20 cellular contexts compared by ENCODE assay signal in genomic region chr1:170166518-170167180, GRCh38. TPM values are rescaled to one million over a fixed set of nuclear protein-coding genes. Genes with fewer than 3 reads are reported as not detected.
DNase-seq lines count a peak whose midpoint lies in the region; ATAC-seq, FAIRE-seq and TF ChIP-seq lines count a peak whose summit lies in the region.
"Had no signal": no experiment of that assay in that cellular context is flagged by ENCODE, and none has a peak within 500 bp of the region (broad histone marks: within the 10 kb centered on the region; RNA-seq: fewer than 3 reads in every experiment).

No MANE protein-coding gene starts in this region.

- H3K79me2 ChIP-seq in SK-N-SH (ENCODE audit: insufficient read depth) (no peaks in the 10 kb centered on the region), astrocyte (ENCODE audit: insufficient read depth, low read length) (no peaks in the 10 kb centered on the region)

- ATAC-seq in SK-N-SH treated with all-trans-retinoic acid at 6 μM for 48 hours = no peak
- ATAC-seq: HCT116 had no signal

- H3K27ac ChIP-seq in SK-N-SH (ENCODE audit: low read depth in 2 of 2, low read length in 1 of 2) (no peak overlapping the region), astrocyte (ENCODE audit: low read depth, low read length) (no peak overlapping the region)
- H3K27ac ChIP-seq: 22Rv1 had no signal

- peak overlapping the region; percentile 18 for H3K4me3 Mint-ChIP-seq in astrocyte (ENCODE audit: unreplicated experiment)
- no peak overlapping the region for H3K4me3 Mint-ChIP-seq in Caco-2 (ENCODE audit: unreplicated experiment)
- H3K4me3 Mint-ChIP-seq: CD14-positive monocyte had no signal

- H3K27me3 Mint-ChIP-seq in astrocyte (ENCODE audit: low read depth, unreplicated experiment) = no peaks in the 10 kb centered on the region
- H3K27me3 Mint-ChIP-seq in Caco-2 (ENCODE audit: insufficient read depth, unreplicated experiment) = no peaks in the 10 kb centered on the region
- H3K27me3 Mint-ChIP-seq: CD8-positive, alpha-beta memory T cell had no signal

- 82% methylated on average over 7 of the region's 7 CpGs for WGBS in SK-N-SH (ENCODE audit: low lambda C conversion rate)

- FAIRE-seq in astrocyte (lab: Jason Lieb, UNC) = no peak
- FAIRE-seq: GM12892, GM19239 had no signal

- POLR2A ChIA-PET in SK-N-SH (lab: Yijun Ruan, JAX) = no interaction called here
- POLR2A ChIA-PET in Caco-2 (lab: Charles Lee) = no interaction called here

- no peak overlapping the region for H3K9ac ChIP-seq in SK-N-SH
- H3K9ac ChIP-seq in astrocyte (ENCODE audit: low read length) = no peak overlapping the region

- H3F3A ChIP-seq in SK-N-SH (replicated peaks; ENCODE audit: insufficient read depth) = no peaks in the 10 kb centered on the region

- H3K36me3 ChIP-seq in SK-N-SH (replicated peaks in 1 of 2; ENCODE audit: control insufficient read depth in 1 of 2, insufficient read depth in 2 of 2, low read length in 1 of 2) = no peaks in the 10 kb centered on the region
- no peaks in the 10 kb centered on the region for H3K36me3 ChIP-seq in astrocyte (ENCODE audit: insufficient read depth, low read length)
- no peaks in the 10 kb centered on the region for H3K36me3 ChIP-seq in Caco-2 (ENCODE audit: control insufficient read depth, insufficient read depth, low read length)

- H3K27ac Mint-ChIP-seq in astrocyte (ENCODE audit: unreplicated experiment) = peak overlapping the region; percentile 69
- H3K27ac Mint-ChIP-seq in Caco-2 (ENCODE audit: unreplicated experiment) = no peak overlapping the region

- H3K9me3 ChIP-seq in SK-N-SH (no peaks in the 10 kb centered on the region), astrocyte (ENCODE audit: insufficient read depth, low read depth, low read length) (no peaks in the 10 kb centered on the region), Caco-2 (no peaks in the 10 kb centered on the region; the same call in 1 of the 2 replicates)

- intact Hi-C loops in Caco-2 (cut with micrococcal nuclease; ENCODE audit: unreplicated experiment) = no loop called here

- no peak for TF ChIP-seq RAD21 in SK-N-SH (IDR thresholded peaks at IDR 0.05; ENCODE audit: low read length)

- H2AFZ ChIP-seq in SK-N-SH (ENCODE audit: low read depth) = 0 out of 2 replicates have a peak overlapping the region, but pooled peaks have one; percentile 83
- H2AFZ ChIP-seq in astrocyte (ENCODE audit: low read depth, low read length) = no peak overlapping the region

- no peak overlapping the region for H3K4me2 ChIP-seq in SK-N-SH
- H3K4me2 ChIP-seq in astrocyte (ENCODE audit: low read length) = no peak overlapping the region

- H3K4me3 ChIP-seq in SK-N-SH (ENCODE audit: low read depth in 2 of 2, low read length in 1 of 2) = no peak overlapping the region
- H3K4me3 ChIP-seq in astrocyte (ENCODE audit: insufficient read depth, low read depth, low read length) = no peak overlapping the region
- no peak overlapping the region for H3K4me3 ChIP-seq in retinal pigment epithelial cell (ENCODE audit: low read length)
- H3K4me3 ChIP-seq in Caco-2 (ENCODE audit: low read depth, low read length) = no peak overlapping the region

- H3K4me1 ChIP-seq in SK-N-SH (ENCODE audit: control insufficient read depth in 1 of 2, insufficient read depth in 2 of 2, low read depth in 1 of 2, low read length in 1 of 2) (peaks cover 0 to 2% of the 10 kb centered on the region in 2 experiments; a peak in 2 of 4 replicates), astrocyte (ENCODE audit: insufficient read depth, low read length) (peaks cover 10% of the 10 kb centered on the region), Caco-2 (no peaks in the 10 kb centered on the region)

- no peak for TF ChIP-seq EP300 in SK-N-SH (IDR thresholded peaks at IDR 0.05; ENCODE audit: borderline replicate concordance in 1 of 2, low read depth in 1 of 2, low read length in 1 of 2)

- H3K36me3 Mint-ChIP-seq in astrocyte (ENCODE audit: low read depth, unreplicated experiment) (peaks cover 4% of the 10 kb centered on the region), Caco-2 (ENCODE audit: insufficient read depth, unreplicated experiment) (no peaks in the 10 kb centered on the region)
- H3K36me3 Mint-ChIP-seq: CD14-positive monocyte had no signal

- H3K27me3 ChIP-seq in SK-N-SH (ENCODE audit: insufficient read depth) = no peaks in the 10 kb centered on the region
- H3K27me3 ChIP-seq in astrocyte (ENCODE audit: insufficient read depth, low read length) = no peaks in the 10 kb centered on the region
- no peaks in the 10 kb centered on the region for H3K27me3 ChIP-seq in Caco-2 (replicated peaks; ENCODE audit: control insufficient read depth, insufficient read depth, low read length)

- H4K20me1 ChIP-seq in SK-N-SH (ENCODE audit: insufficient read depth) = no peaks in the 10 kb centered on the region
- H4K20me1 ChIP-seq in astrocyte (ENCODE audit: insufficient read depth, low read length) = no peaks in the 10 kb centered on the region

- CTCF ChIA-PET in SK-N-SH (lab: Yijun Ruan, JAX) (no interaction called here), Caco-2 (lab: Charles Lee) (no interaction called here)

- H3K9me3 Mint-ChIP-seq in astrocyte (ENCODE audit: unreplicated experiment) (peaks cover 17% of the 10 kb centered on the region), Caco-2 (ENCODE audit: unreplicated experiment) (peaks cover 14% of the 10 kb centered on the region)

- TF ChIP-seq CTCF in SK-N-SH (IDR thresholded peaks at IDR 0.05) (no peak), astrocyte (IDR thresholded peaks at IDR 0.05; ENCODE audit: insufficient read depth, low read depth, low read length) (no peak), retinal pigment epithelial cell (conservative IDR thresholded peaks at IDR 0.05; ENCODE audit: low read depth, low read length) (no peak), Caco-2 (IDR thresholded peaks at IDR 0.05; ENCODE audit: insufficient read depth in 1 of 2, low read depth in 1 of 2, low read length in 1 of 2, severe bottlenecking in 1 of 2, unreplicated experiment in 1 of 2) (no peak)

- DNase-seq in SK-N-SH = no peak
- DNase-seq in astrocyte (ENCODE audit: low read depth) = no peak
- peak; percentile 2 for DNase-seq in kidney tubule cell (ENCODE audit: low spot score)
- peak; percentile 91 for DNase-seq in retinal pigment epithelial cell (ENCODE audit: low read depth)
- DNase-seq in T-helper 9 cell = no peak
- no peak for DNase-seq in Caco-2
- no peak for DNase-seq in NCI-H526 treated with DMSO at 0.1 percent for 48 hours (lab: John Stamatoyannopoulos, UW)
- DNase-seq: CD8-positive, alpha-beta memory T cell; DMS 273 treated with DMSO at 0.1 percent for 48 hours; GDM1; IMR-90 had no signal

- H3K4me1 Mint-ChIP-seq in astrocyte (ENCODE audit: low read depth, unreplicated experiment) (peaks cover 37% of the 10 kb centered on the region), Caco-2 (ENCODE audit: low read depth, unreplicated experiment) (no peaks in the 10 kb centered on the region)
- H3K4me1 Mint-ChIP-seq: CD14-positive monocyte had no signal

- H3K9me2 ChIP-seq in SK-N-SH = no peaks in the 10 kb centered on the region

- BruUV-seq in Caco-2 (replicated peaks; lab: Mats Ljungman, UMichigan) = no TSS peak

TF ChIP-seq in SK-N-SH, 30 proteins besides CTCF, POLR2A, EP300 and RAD21 (continues in another document):
- no peak for TF ChIP-seq TCF12 (IDR thresholded peaks at IDR 0.05)
- no peak for TF ChIP-seq USF1 (IDR thresholded peaks at IDR 0.05; ENCODE audit: borderline replicate concordance, low read depth)
- TF ChIP-seq MXI1 (IDR thresholded peaks at IDR 0.05; ENCODE audit: low read depth, low read length) = no peak
- no peak for TF ChIP-seq CHD2 (IDR thresholded peaks at IDR 0.05; ENCODE audit: low read length, partially characterized antibody)
- no peak for TF ChIP-seq SIN3A (IDR thresholded peaks at IDR 0.05; ENCODE audit: borderline replicate concordance, low read depth, low read length)
- TF ChIP-seq FOSL2 (IDR thresholded peaks at IDR 0.05; ENCODE audit: borderline replicate concordance, low read depth) = no peak

TF ChIP-seq in SK-N-SH treated with all-trans-retinoic acid at 6 μM for 48 hours, 23 proteins besides CTCF, POLR2A, EP300 and RAD21:
- TF ChIP-seq ESRRG (CRISPR knock-in tag; IDR thresholded peaks at IDR 0.05) (no peak), ZNF8 (CRISPR knock-in tag; IDR thresholded peaks at IDR 0.05) (no peak), CSDC2 (CRISPR knock-in tag; IDR thresholded peaks at IDR 0.05) (no peak), POU6F1 (CRISPR knock-in tag; IDR thresholded peaks at IDR 0.05; ENCODE audit: borderline replicate concordance, low read depth) (no peak), ISL1 (CRISPR knock-in tag; IDR thresholded peaks at IDR 0.05) (no peak)

RNA-seq across cellular contexts. Expression of gene NTMT2, which starts 20.9 kb away (rescaled TPM):
- polyA plus RNA-seq in SK-N-SH (2012; rRNA removed) = not detected in 2 replicates
- polyA plus RNA-seq in SK-N-SH (2012; cell fraction: cytosol; rRNA removed) = not detected in 2 replicates
- not detected in 2 replicates for polyA plus RNA-seq in SK-N-SH (2012; cell fraction: nucleus; rRNA removed)
- total RNA-seq in astrocyte (0.43 TPM in 1 of 2 replicates, not detected in the other), Caco-2 (2022) (not detected in 2 replicates)
- total RNA-seq: A673; CD8-positive, alpha-beta memory T cell; H4; IMR-90 had no signal
- polyA plus RNA-seq: BJ; CD14-positive monocyte; CD8-positive, alpha-beta memory T cell; IMR-90 had no signal

Comparison
In these comparisons a context has a peak if more than half of its experiments do, and no peak if none do; other contexts are left out.
1. DNase-seq: peak in kidney tubule cell (single experiment) and retinal pigment epithelial cell (single experiment); none in SK-N-SH (single experiment), astrocyte (single experiment), T-helper 9 cell (single experiment), Caco-2 (0 of 2) and NCI-H526 treated with DMSO at 0.1 percent for 48 hours (single experiment).